Comparison of ENCODE assay signal across 8 cellular contexts in genomic region chr7:3301472-3301778, GRCh38. TPM values are rescaled to one million over a fixed set of nuclear protein-coding genes. Genes with fewer than 3 reads are reported as not detected.
DNase-seq lines count a peak whose midpoint lies in the region; ATAC-seq, FAIRE-seq and TF ChIP-seq lines count a peak whose summit lies in the region.

No MANE protein-coding gene starts in this region.

- ATAC-seq in GM19324 (IDR thresholded peaks at IDR 0.05; ENCODE audit: low FRiP score, unreplicated experiment) (peak; percentile 18), HG02938 (IDR thresholded peaks at IDR 0.05; ENCODE audit: unreplicated experiment) (peak; percentile 21)

- H3K9me3 ChIP-seq in mammary epithelial cell (replicated peaks; ENCODE audit: insufficient read depth, low read length) = no peaks in the 10 kb centered on the region

- peaks cover 3% of the 10 kb centered on the region for H4K20me1 ChIP-seq in mammary epithelial cell (ENCODE audit: insufficient read depth, low read length)

- TF ChIP-seq CTCF in mammary epithelial cell (conservative IDR thresholded peaks at IDR 0.05 in 1 of 2, IDR thresholded peaks at IDR 0.05 in 1 of 2; ENCODE audit: extremely low read depth in 1 of 2, insufficient read depth in 1 of 2, low read depth in 1 of 2, low read length in 2 of 2) = no peak

- in situ Hi-C loops in mammary epithelial cell (cut with MboI; ENCODE audit: low sequenced_read_pairs in 2 of 2) = no loop called here

- H3K36me3 ChIP-seq in mammary epithelial cell (ENCODE audit: insufficient read depth, low read length) (no peaks in the 10 kb centered on the region), rectal smooth muscle tissue (ENCODE audit: control insufficient read depth, insufficient read depth, low read length) (no peaks in the 10 kb centered on the region)

- H3K4me3 ChIP-seq in mammary epithelial cell (replicated peaks in 1 of 3; ENCODE audit: insufficient read depth in 1 of 3, low read depth in 2 of 3, low read length in 3 of 3) (peak overlapping the region in 2 of 3 experiments; percentile 27 to 42), rectal smooth muscle tissue (ENCODE audit: low read length) (peak overlapping the region; percentile 44)

- H3K4me2 ChIP-seq in mammary epithelial cell (ENCODE audit: insufficient read depth, low read depth, low read length) = peak overlapping the region; percentile 72

- H3K79me2 ChIP-seq in mammary epithelial cell (ENCODE audit: insufficient read depth, low read length) = no peaks in the 10 kb centered on the region

- H3K27ac ChIP-seq in mammary epithelial cell (ENCODE audit: insufficient read depth, low read depth, low read length) (no peak overlapping the region), rectal smooth muscle tissue (ENCODE audit: low read depth, low read length) (no peak overlapping the region)

- FAIRE-seq in HTR-8/SVneo (lab: Jason Lieb, UNC) = no peak

- H3K9ac ChIP-seq in mammary epithelial cell (ENCODE audit: insufficient read depth, low read length) (no peak overlapping the region), rectal smooth muscle tissue (ENCODE audit: low read length) (no peak overlapping the region)

- no peak for DNase-seq in mammary epithelial cell
- DNase-seq in DMS153 (lab: John Stamatoyannopoulos, UW) = no peak
- no peak for DNase-seq in SW 1271 (lab: John Stamatoyannopoulos, UW)
- no peak for DNase-seq in NCI-H1930 (lab: John Stamatoyannopoulos, UW)
- DNase-seq in HTR-8/SVneo (ENCODE audit: insufficient read length, low spot score) = no peak

- dilution Hi-C loops in mammary epithelial cell (cut with HindIII; ENCODE audit: low sequenced_read_pairs) = no loop called here

- WGBS in mammary epithelial cell (ENCODE audit: low coverage, missing lambda C conversion rate) = no CpG with 5 or more reads among the region's 63 CpGs

- peak overlapping the region; percentile 81 for H2AFZ ChIP-seq in mammary epithelial cell (ENCODE audit: low read depth, low read length)

- BruUV-seq in mammary epithelial cell (replicated peaks; lab: Mats Ljungman, UMichigan) = no TSS peak

- intact Hi-C loops in mammary epithelial cell (cut with micrococcal nuclease) = loop anchor here (2.0 to 10.0 kb wide), 4 partner anchors 183 to 1115 kb away; no protein-coding TSS in a partner anchor

- peaks cover 6% of the 10 kb centered on the region for H3K4me1 ChIP-seq in mammary epithelial cell (ENCODE audit: insufficient read depth, low read length)
- peaks cover 6% of the 10 kb centered on the region for H3K4me1 ChIP-seq in rectal smooth muscle tissue (ENCODE audit: control insufficient read depth, insufficient read depth, low read length)

- H3K27me3 ChIP-seq in mammary epithelial cell (ENCODE audit: insufficient read depth, low read length) (peaks cover 11% of the 10 kb centered on the region), rectal smooth muscle tissue (ENCODE audit: control insufficient read depth, insufficient read depth, low read length) (no peaks in the 10 kb centered on the region)

- CTCF ChIA-PET in mammary epithelial cell (lab: Charles Lee; ENCODE audit: low non-redundant PET) = no interaction called here

RNA-seq across cellular contexts. Expression of gene SDK1, which starts 0.4 kb away (rescaled TPM):
- total RNA-seq in mammary epithelial cell = 10 to 100 TPM in 1 of 2 donors, 1 to 10 TPM in 1; 4.0 to 24.5 TPM
- 0.12 TPM for polyA plus RNA-seq in mammary epithelial cell
- 0.10 TPM for polyA minus RNA-seq in mammary epithelial cell
